1 cellular context compared by ENCODE assay signal in genomic region chr10:88944813-88945212, GRCh38.
TF ChIP-seq lines count a peak whose summit lies in the region.

No MANE protein-coding gene starts in this region.

TF ChIP-seq in HepG2, 621 proteins besides CTCF, POLR2A, EP300 and RAD21:
- TF ChIP-seq CENPBD1 (CRISPR knock-in tag; IDR thresholded peaks at IDR 0.05; ENCODE audit: borderline replicate concordance, low read depth) (no peak), PHF5A (CRISPR knock-in tag; IDR thresholded peaks at IDR 0.05; ENCODE audit: low read depth, unreplicated experiment) (no peak), GZF1 (CRISPR knock-in tag; IDR thresholded peaks at IDR 0.05) (no peak), ATF7-NPFF (CRISPR knock-in tag; IDR thresholded peaks at IDR 0.05; ENCODE audit: low read depth) (no peak), CENPX (CRISPR knock-in tag; IDR thresholded peaks at IDR 0.05) (no peak), BRD4 (CRISPR knock-in tag; IDR thresholded peaks at IDR 0.05) (no peak), ZNF124 (CRISPR knock-in tag; IDR thresholded peaks at IDR 0.05) (no peak), ZNF883 (CRISPR knock-in tag; IDR thresholded peaks at IDR 0.05; ENCODE audit: not compliant biosample characterization) (no peak), ZNF563 (CRISPR knock-in tag; IDR thresholded peaks at IDR 0.05) (no peak)
- TF ChIP-seq, protein P1, sequence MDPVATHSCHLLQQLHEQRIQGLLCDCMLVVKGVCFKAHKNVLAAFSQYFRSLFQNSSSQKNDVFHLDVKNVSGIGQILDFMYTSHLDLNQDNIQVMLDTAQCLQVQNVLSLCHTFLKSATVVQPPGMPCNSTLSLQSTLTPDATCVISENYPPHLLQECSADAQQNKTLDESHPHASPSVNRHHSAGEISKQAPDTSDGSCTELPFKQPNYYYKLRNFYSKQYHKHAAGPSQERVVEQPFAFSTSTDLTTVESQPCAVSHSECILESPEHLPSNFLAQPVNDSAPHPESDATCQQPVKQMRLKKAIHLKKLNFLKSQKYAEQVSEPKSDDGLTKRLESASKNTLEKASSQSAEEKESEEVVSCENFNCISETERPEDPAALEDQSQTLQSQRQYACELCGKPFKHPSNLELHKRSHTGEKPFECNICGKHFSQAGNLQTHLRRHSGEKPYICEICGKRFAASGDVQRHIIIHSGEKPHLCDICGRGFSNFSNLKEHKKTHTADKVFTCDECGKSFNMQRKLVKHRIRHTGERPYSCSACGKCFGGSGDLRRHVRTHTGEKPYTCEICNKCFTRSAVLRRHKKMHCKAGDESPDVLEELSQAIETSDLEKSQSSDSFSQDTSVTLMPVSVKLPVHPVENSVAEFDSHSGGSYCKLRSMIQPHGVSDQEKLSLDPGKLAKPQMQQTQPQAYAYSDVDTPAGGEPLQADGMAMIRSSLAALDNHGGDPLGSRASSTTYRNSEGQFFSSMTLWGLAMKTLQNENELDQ (CRISPR knock-in tag; IDR thresholded peaks at IDR 0.05; ENCODE audit: borderline replicate concordance): no peak
- TF ChIP-seq, protein P2, sequence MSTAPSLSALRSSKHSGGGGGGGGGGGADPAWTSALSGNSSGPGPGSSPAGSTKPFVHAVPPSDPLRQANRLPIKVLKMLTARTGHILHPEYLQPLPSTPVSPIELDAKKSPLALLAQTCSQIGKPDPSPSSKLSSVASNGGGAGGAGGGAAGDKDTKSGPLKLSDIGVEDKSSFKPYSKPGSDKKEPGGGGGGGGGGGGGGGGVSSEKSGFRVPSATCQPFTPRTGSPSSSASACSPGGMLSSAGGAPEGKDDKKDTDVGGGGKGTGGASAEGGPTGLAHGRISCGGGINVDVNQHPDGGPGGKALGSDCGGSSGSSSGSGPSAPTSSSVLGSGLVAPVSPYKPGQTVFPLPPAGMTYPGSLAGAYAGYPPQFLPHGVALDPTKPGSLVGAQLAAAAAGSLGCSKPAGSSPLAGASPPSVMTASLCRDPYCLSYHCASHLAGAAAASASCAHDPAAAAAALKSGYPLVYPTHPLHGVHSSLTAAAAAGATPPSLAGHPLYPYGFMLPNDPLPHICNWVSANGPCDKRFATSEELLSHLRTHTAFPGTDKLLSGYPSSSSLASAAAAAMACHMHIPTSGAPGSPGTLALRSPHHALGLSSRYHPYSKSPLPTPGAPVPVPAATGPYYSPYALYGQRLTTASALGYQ (CRISPR knock-in tag; IDR thresholded peaks at IDR 0.05): no peak
- TF ChIP-seq, protein P3, sequence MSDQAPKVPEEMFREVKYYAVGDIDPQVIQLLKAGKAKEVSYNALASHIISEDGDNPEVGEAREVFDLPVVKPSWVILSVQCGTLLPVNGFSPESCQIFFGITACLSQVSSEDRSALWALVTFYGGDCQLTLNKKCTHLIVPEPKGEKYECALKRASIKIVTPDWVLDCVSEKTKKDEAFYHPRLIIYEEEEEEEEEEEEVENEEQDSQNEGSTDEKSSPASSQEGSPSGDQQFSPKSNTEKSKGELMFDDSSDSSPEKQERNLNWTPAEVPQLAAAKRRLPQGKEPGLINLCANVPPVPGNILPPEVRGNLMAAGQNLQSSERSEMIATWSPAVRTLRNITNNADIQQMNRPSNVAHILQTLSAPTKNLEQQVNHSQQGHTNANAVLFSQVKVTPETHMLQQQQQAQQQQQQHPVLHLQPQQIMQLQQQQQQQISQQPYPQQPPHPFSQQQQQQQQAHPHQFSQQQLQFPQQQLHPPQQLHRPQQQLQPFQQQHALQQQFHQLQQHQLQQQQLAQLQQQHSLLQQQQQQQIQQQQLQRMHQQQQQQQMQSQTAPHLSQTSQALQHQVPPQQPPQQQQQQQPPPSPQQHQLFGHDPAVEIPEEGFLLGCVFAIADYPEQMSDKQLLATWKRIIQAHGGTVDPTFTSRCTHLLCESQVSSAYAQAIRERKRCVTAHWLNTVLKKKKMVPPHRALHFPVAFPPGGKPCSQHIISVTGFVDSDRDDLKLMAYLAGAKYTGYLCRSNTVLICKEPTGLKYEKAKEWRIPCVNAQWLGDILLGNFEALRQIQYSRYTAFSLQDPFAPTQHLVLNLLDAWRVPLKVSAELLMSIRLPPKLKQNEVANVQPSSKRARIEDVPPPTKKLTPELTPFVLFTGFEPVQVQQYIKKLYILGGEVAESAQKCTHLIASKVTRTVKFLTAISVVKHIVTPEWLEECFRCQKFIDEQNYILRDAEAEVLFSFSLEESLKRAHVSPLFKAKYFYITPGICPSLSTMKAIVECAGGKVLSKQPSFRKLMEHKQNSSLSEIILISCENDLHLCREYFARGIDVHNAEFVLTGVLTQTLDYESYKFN (CRISPR knock-in tag; conservative IDR thresholded peaks at IDR 0.05): no peak
